In genomic region chr3:161560006-161560637, GRCh38 we compare ENCODE assay signal across 9 cellular contexts.
DNase-seq lines count a peak whose midpoint lies in the region; ATAC-seq, FAIRE-seq and TF ChIP-seq lines count a peak whose summit lies in the region.
"Had no signal": no experiment of that assay in that cellular context is flagged by ENCODE, and none has a peak within 500 bp of the region (broad histone marks: within the 10 kb centered on the region; RNA-seq: fewer than 3 reads in every experiment).

No MANE protein-coding gene starts in this region.

- H3K27me3 ChIP-seq in HL-60 (ENCODE audit: insufficient read depth, poor library complexity, severe bottlenecking) (no peaks in the 10 kb centered on the region), endothelial cell of umbilical vein (ENCODE audit: control insufficient read depth in 2 of 2, insufficient read depth in 2 of 2, low read length in 2 of 2) (no peaks in the 10 kb centered on the region)

- peaks cover 7% of the 10 kb centered on the region for H3K27me3 Mint-ChIP-seq in nephron (ENCODE audit: low read depth)
- H3K27me3 Mint-ChIP-seq in stimulated activated memory B cell treated with anti-CD40 and anti-IgM and Interleukin-4, amounts not matched to agents 10 μg/mL and 1 μg/mL and 100 μg/mL, for 72 hours = no peaks in the 10 kb centered on the region
- H3K27me3 Mint-ChIP-seq: B cell had no signal

- H3K9me2 ChIP-seq in OCI-LY7 (ENCODE audit: insufficient read depth, low read length) = no peaks in the 10 kb centered on the region

- intact Hi-C loops in OCI-LY7 (cut with micrococcal nuclease; ENCODE audit: unreplicated experiment) = loop anchor here (10.0 kb wide), 1 partner anchor 295 kb away; no protein-coding TSS in a partner anchor
- intact Hi-C loops in endothelial cell of umbilical vein (cut with micrococcal nuclease) = loop anchor here (10.0 kb wide), 1 partner anchor 1495 kb away; no protein-coding TSS in a partner anchor

- H2AFZ ChIP-seq in OCI-LY7 (ENCODE audit: low read length) = no peak overlapping the region
- H2AFZ ChIP-seq in endothelial cell of umbilical vein (ENCODE audit: low read depth, low read length) = no peak overlapping the region

- BruUV-seq in OCI-LY7 (replicated peaks; lab: Mats Ljungman, UMichigan) (no TSS peak), endothelial cell of umbilical vein (replicated peaks; lab: Mats Ljungman, UMichigan) (no TSS peak)

- peak overlapping the region in 2 of 3 experiments; percentile 16 to 36 for H3K4me3 Mint-ChIP-seq in nephron
- H3K4me3 Mint-ChIP-seq in stimulated activated memory B cell treated with anti-CD40 and anti-IgM and Interleukin-4, amounts not matched to agents 10 μg/mL and 1 μg/mL and 100 μg/mL, for 72 hours = no peak overlapping the region
- H3K4me3 Mint-ChIP-seq: B cell had no signal

- H3K4me2 ChIP-seq in OCI-LY7 (ENCODE audit: low read length) = no peak overlapping the region
- no peak overlapping the region for H3K4me2 ChIP-seq in endothelial cell of umbilical vein (ENCODE audit: insufficient read depth, low read length)

- H3K79me2 ChIP-seq in OCI-LY7 (ENCODE audit: insufficient read depth, low read depth, low read length) = no peaks in the 10 kb centered on the region
- H3K79me2 ChIP-seq in endothelial cell of umbilical vein (ENCODE audit: control insufficient read depth, insufficient read depth, low read length) = no peaks in the 10 kb centered on the region

- H4K20me1 ChIP-seq in OCI-LY7 (ENCODE audit: insufficient read depth, low read length) (no peaks in the 10 kb centered on the region), endothelial cell of umbilical vein (replicated peaks; ENCODE audit: control insufficient read depth, extremely low read depth, insufficient read depth, low read length) (no peaks in the 10 kb centered on the region)

- no peaks in the 10 kb centered on the region for H3K36me3 ChIP-seq in OCI-LY7 (ENCODE audit: insufficient read depth, low read length)
- no peaks in the 10 kb centered on the region for H3K36me3 ChIP-seq in endothelial cell of umbilical vein (ENCODE audit: control insufficient read depth in 2 of 2, extremely low read depth in 1 of 2, insufficient read depth in 2 of 2, low read length in 2 of 2)

- H3K27ac Mint-ChIP-seq in nephron = peak overlapping the region in 1 of 3 experiments; percentile 3
- H3K27ac Mint-ChIP-seq in stimulated activated memory B cell treated with anti-CD40 and anti-IgM and Interleukin-4, amounts not matched to agents 10 μg/mL and 1 μg/mL and 100 μg/mL, for 72 hours = no peak overlapping the region
- H3K27ac Mint-ChIP-seq: B cell had no signal

- no peak overlapping the region for H3K9ac ChIP-seq in endothelial cell of umbilical vein (replicated peaks; ENCODE audit: extremely low read depth, insufficient read depth, low read length)

- CTCF ChIA-PET in OCI-LY7 (lab: Charles Lee; ENCODE audit: unreplicated experiment) (no interaction called here), endothelial cell of umbilical vein (lab: Charles Lee) (no interaction called here)

- no peaks in the 10 kb centered on the region for H3K9me1 ChIP-seq in endothelial cell of umbilical vein (replicated peaks; ENCODE audit: control insufficient read depth, extremely low read depth, insufficient read depth, low read length)

- no peaks in the 10 kb centered on the region for H3K4me1 ChIP-seq in OCI-LY7 (ENCODE audit: insufficient read depth, low read length, poor library complexity, severe bottlenecking)
- no peaks in the 10 kb centered on the region for H3K4me1 ChIP-seq in endothelial cell of umbilical vein (ENCODE audit: control insufficient read depth, extremely low read depth, insufficient read depth, low read length)

- no peaks in the 10 kb centered on the region for H3K36me3 Mint-ChIP-seq in nephron (ENCODE audit: low read depth)
- H3K36me3 Mint-ChIP-seq in stimulated activated memory B cell treated with anti-CD40 and anti-IgM and Interleukin-4, amounts not matched to agents 10 μg/mL and 1 μg/mL and 100 μg/mL, for 72 hours = no peaks in the 10 kb centered on the region

- H3K9me3 Mint-ChIP-seq in nephron = no peaks in the 10 kb centered on the region
- no peaks in the 10 kb centered on the region for H3K9me3 Mint-ChIP-seq in stimulated activated memory B cell treated with anti-CD40 and anti-IgM and Interleukin-4, amounts not matched to agents 10 μg/mL and 1 μg/mL and 100 μg/mL, for 72 hours

- H3K9me3 ChIP-seq in OCI-LY7 (ENCODE audit: low read length) (no peaks in the 10 kb centered on the region), endothelial cell of umbilical vein (replicated peaks; ENCODE audit: control insufficient read depth, insufficient read depth, low read length) (no peaks in the 10 kb centered on the region)

- no peak overlapping the region for H3K27ac ChIP-seq in HL-60 (replicated peaks)
- H3K27ac ChIP-seq in OCI-LY7 (ENCODE audit: low read depth, low read length, poor library complexity, severe bottlenecking) = no peak overlapping the region
- no peak overlapping the region for H3K27ac ChIP-seq in endothelial cell of umbilical vein (ENCODE audit: insufficient read depth, low read depth, low read length)

- H3K4me3 ChIP-seq in HL-60 (replicated peaks; ENCODE audit: insufficient read depth, low read length) (no peak overlapping the region), OCI-LY7 (ENCODE audit: low read depth, low read length, poor library complexity, severe bottlenecking) (no peak overlapping the region), endothelial cell of umbilical vein (replicated peaks in 1 of 3; ENCODE audit: insufficient read depth in 1 of 3, low read depth in 1 of 3, low read length in 3 of 3) (no peak overlapping the region)

- DNase-seq in NCI-H1436 (lab: John Stamatoyannopoulos, UW) (peak; percentile 21), NCI-H1436 treated with DMSO at 0.1 percent for 48 hours (lab: John Stamatoyannopoulos, UW) (no peak), HL-60 (ENCODE audit: low read depth in 1 of 2, low spot score in 1 of 2) (peak in 1 of 2 experiments; percentile 11), OCI-LY7 (ENCODE audit: low spot score) (peak; percentile 12), endothelial cell of umbilical vein (ENCODE audit: low read depth, low spot score) (no peak)

- FAIRE-seq in endothelial cell of umbilical vein (lab: Jason Lieb, UNC) = peak; percentile 33

- no peak for ATAC-seq in HG02938 (IDR thresholded peaks at IDR 0.05; ENCODE audit: unreplicated experiment)
- no peak for ATAC-seq in stimulated activated memory B cell treated with anti-CD40 and anti-IgM and Interleukin-4, amounts not matched to agents 10 μg/mL and 1 μg/mL and 100 μg/mL, for 72 hours

- peak; percentile 14 for TF ChIP-seq CTCF in HL-60 (IDR thresholded peaks at IDR 0.05; ENCODE audit: insufficient read depth, low read length)
- peak; percentile 68 for TF ChIP-seq CTCF in OCI-LY7 (conservative IDR thresholded peaks at IDR 0.05; ENCODE audit: low read length)
- TF ChIP-seq CTCF in endothelial cell of umbilical vein (IDR thresholded peaks at IDR 0.05; ENCODE audit: extremely low read depth in 1 of 2, insufficient read depth in 1 of 2, low read depth in 1 of 2, low read length in 2 of 2) = peak in 1 of 2 donors; percentile 5
- peak; percentile 75 to 86 (median 84) for TF ChIP-seq CTCF in nephron (IDR thresholded peaks at IDR 0.05; ENCODE audit: unreplicated experiment in 3 of 3)

- POLR2A ChIA-PET in OCI-LY7 (lab: Charles Lee) = no interaction called here
- POLR2A ChIA-PET in endothelial cell of umbilical vein (lab: Charles Lee) = no interaction called here

- H3K4me1 Mint-ChIP-seq in nephron = peaks cover 11% of the 10 kb centered on the region
- H3K4me1 Mint-ChIP-seq in stimulated activated memory B cell treated with anti-CD40 and anti-IgM and Interleukin-4, amounts not matched to agents 10 μg/mL and 1 μg/mL and 100 μg/mL, for 72 hours = no peaks in the 10 kb centered on the region
- H3K4me1 Mint-ChIP-seq: B cell had no signal

- dilution Hi-C loops in endothelial cell of umbilical vein (cut with MboI; ENCODE audit: extremely low pct_ligation_motif_present, low sequenced_read_pairs) = no loop called here

- no peak for TF ChIP-seq POLR2A in endothelial cell of umbilical vein (IDR thresholded peaks at IDR 0.05; ENCODE audit: low read depth, low read length)

TF ChIP-seq in endothelial cell of umbilical vein, 7 proteins besides CTCF, POLR2A, EP300 and RAD21:
- TF ChIP-seq FOS (IDR thresholded peaks at IDR 0.05; ENCODE audit: borderline replicate concordance, insufficient read depth, low read length) (no peak), POLR2AphosphoS5 (IDR thresholded peaks at IDR 0.05; ENCODE audit: insufficient read depth, low read depth, low read length) (no peak), JUN (IDR thresholded peaks at IDR 0.05; ENCODE audit: borderline replicate concordance, insufficient read depth, insufficient read length, low read depth) (no peak), GATA2 (IDR thresholded peaks at IDR 0.05; ENCODE audit: insufficient read depth, insufficient read length, low read depth, low read length) (no peak), MYC (IDR thresholded peaks at IDR 0.05; ENCODE audit: low read depth, low read length) (no peak), EZH2 (IDR thresholded peaks at IDR 0.05; ENCODE audit: borderline replicate concordance, low read depth, low read length, severe bottlenecking) (no peak)
- TF ChIP-seq, protein P1, sequence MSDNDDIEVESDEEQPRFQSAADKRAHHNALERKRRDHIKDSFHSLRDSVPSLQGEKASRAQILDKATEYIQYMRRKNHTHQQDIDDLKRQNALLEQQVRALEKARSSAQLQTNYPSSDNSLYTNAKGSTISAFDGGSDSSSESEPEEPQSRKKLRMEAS (IDR thresholded peaks at IDR 0.05; ENCODE audit: insufficient read depth, insufficient read length) = no peak
TF ChIP-seq in endothelial cell of umbilical vein: peak in this region for 0.

Comparison
In these comparisons a context has a peak if more than half of its experiments do, and no peak if none do; other contexts are left out.
1. DNase-seq: peak in NCI-H1436 (single experiment) and OCI-LY7 (single experiment); none in NCI-H1436 treated with DMSO at 0.1 percent for 48 hours (single experiment) and endothelial cell of umbilical vein (single experiment).